Comparison of ENCODE assay signal across 9 cellular contexts in genomic region chr15:101641894-101642293, GRCh38. TPM values are rescaled to one million over a fixed set of nuclear protein-coding genes. Genes with fewer than 3 reads are reported as not detected.
DNase-seq lines count a peak whose midpoint lies in the region; ATAC-seq lines count a peak whose summit lies in the region.
"Had no signal": no experiment of that assay in that cellular context is flagged by ENCODE, and none has a peak within 500 bp of the region (broad histone marks: within the 10 kb centered on the region; RNA-seq: fewer than 3 reads in every experiment).

No MANE protein-coding gene starts in this region.

- no peaks in the 10 kb centered on the region for H3K4me1 ChIP-seq in right cardiac atrium (ENCODE audit: control insufficient read depth, insufficient read depth, low read length)

- no peaks in the 10 kb centered on the region for H3K27me3 ChIP-seq in right cardiac atrium (ENCODE audit: control insufficient read depth, insufficient read depth)

- peak; percentile 90 to 91 for DNase-seq in AML-193 (lab: John Stamatoyannopoulos, UW)
- DNase-seq in T-helper 22 cell (ENCODE audit: low read depth), result peak; percentile 21
- DNase-seq in right cardiac atrium, result no peak
- DNase-seq in middle frontal gyrus (ENCODE audit: extremely low spot score, low spot score), result no peak
- DNase-seq in A172 (ENCODE audit: low spot score), result no peak

- no peak overlapping the region for H3K27ac ChIP-seq in right cardiac atrium (ENCODE audit: low read length)

- ATAC-seq in HG03175 (IDR thresholded peaks at IDR 0.05; ENCODE audit: unreplicated experiment) (peak; percentile 42), right cardiac atrium (peak; percentile 54 to 87), HG03520 (IDR thresholded peaks at IDR 0.05; ENCODE audit: unreplicated experiment) (no peak), HG03439 (IDR thresholded peaks at IDR 0.05; ENCODE audit: unreplicated experiment) (no peak)

- no peaks in the 10 kb centered on the region for H3K9me3 ChIP-seq in right cardiac atrium (ENCODE audit: control insufficient read depth, low read length)

- intact Hi-C loops in right cardiac atrium (cut with DNase I), result loop anchor here in 3 of 4 donors (5.0 kb wide), 2 partner anchors 340 to 345 kb away; partner anchors contain the start of gene SNRPA1 (in 2 of the 3)

- WGBS in right cardiac atrium, result 40% methylated on average over 1 of the region's 1 CpG

- no peak overlapping the region for H3K4me3 ChIP-seq in right cardiac atrium (ENCODE audit: low read length)
- H3K4me3 ChIP-seq: lung had no signal

RNA-seq across cellular contexts. Expression of gene TM2D3, which starts 10.3 kb away (rescaled TPM):
- 10 to 100 TPM; 36.5 to 49.2 (median 42.3) TPM for total RNA-seq in right cardiac atrium
- polyA plus RNA-seq in right cardiac atrium, result 49.7 TPM
- 35.5 and 47.1 TPM in 2 replicates for total RNA-seq in A172 (2014; rRNA removed; shearing (Covaris generic))

Comparison
In these comparisons a context has a peak if more than half of its experiments do, and no peak if none do; other contexts are left out.
1. DNase-seq: peak in AML-193 (2 of 2) and T-helper 22 cell (single experiment); none in right cardiac atrium (0 of 3), middle frontal gyrus (single experiment) and A172 (single experiment).
2. ATAC-seq: peak in HG03175 (single experiment) and right cardiac atrium (2 of 2); none in HG03520 (single experiment) and HG03439 (single experiment).